In the genomic region with DNA sequence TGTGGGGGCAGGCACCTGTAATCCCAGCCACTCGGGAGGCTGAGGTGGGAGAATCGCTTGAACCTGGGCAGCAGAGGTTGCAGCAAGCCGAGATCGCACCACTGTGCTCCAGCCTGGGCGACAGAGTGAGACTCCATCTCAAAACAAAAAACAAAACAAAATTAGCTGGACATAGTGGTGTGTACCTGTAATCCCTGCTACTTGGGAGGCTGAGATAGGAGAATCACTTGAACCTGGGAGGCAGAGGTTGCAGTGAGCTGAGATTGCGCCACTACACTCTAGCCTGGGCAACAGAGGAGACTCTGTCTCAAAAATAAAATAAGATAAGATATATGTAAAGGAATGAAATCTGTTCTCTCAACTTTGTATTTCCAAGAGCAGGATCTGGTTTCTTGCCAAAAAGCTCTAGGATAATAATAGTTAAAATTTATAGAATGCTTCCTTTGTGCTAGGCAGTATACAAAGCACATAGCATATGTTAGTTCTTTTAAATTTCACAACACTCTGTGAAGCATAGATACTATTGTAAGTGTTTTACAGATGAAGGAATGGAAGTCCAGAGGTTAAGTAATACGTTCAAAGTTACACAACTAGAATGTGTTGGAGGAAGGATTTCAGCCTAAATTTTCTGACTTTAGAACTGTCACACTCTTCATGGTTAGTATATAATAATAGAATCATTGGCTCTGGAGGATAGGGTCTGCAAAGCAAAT, we compare ENCODE assay signal across 19 cellular contexts.
"Had no signal": no experiment of that assay in that cellular context is flagged by ENCODE, and none has a peak within 500 bp of the region (broad histone marks: within the 10 kb centered on the region; RNA-seq: fewer than 3 reads in every experiment).

No MANE protein-coding gene starts in this region.

- DNase-seq: dorsolateral prefrontal cortex; effector CD4-positive, alpha-beta T cell; foreskin keratinocyte; glutamatergic neuron; heart right ventricle; kidney; natural killer cell; sigmoid colon; stimulated activated naive B cell treated with anti-CD40 and anti-IgM and Interleukin-4, amounts not matched to agents 10 μg/mL and 1 μg/mL and 100 μg/mL, for 72 hours; upper lobe of left lung had no signal

- H3K9me3 ChIP-seq: heart right ventricle, sigmoid colon, thoracic aorta, tibial nerve, upper lobe of left lung had no signal

- FAIRE-seq: colon, kidney, urothelium cell line had no signal

- ATAC-seq: foreskin keratinocyte; heart right ventricle; left lobe of liver; natural killer cell; stimulated activated naive B cell treated with anti-CD40 and anti-IgM and Interleukin-4, amounts not matched to agents 10 μg/mL and 1 μg/mL and 100 μg/mL, for 72 hours had no signal

- H3K4me3 Mint-ChIP-seq: memory B cell; natural killer cell; stimulated activated naive B cell treated with anti-CD40 and anti-IgM and Interleukin-4, amounts not matched to agents 10 μg/mL and 1 μg/mL and 100 μg/mL, for 72 hours; stimulated activated naive CD8-positive, alpha-beta T cell treated with anti-CD3 and anti-CD28 coated beads, Interleukin-15, Interleukin-2, amounts not matched to agents 100 ng/mL and 50 ng/mL, for 24 hours had no signal

- H3K4me3 ChIP-seq: dorsolateral prefrontal cortex, heart right ventricle, lung, sigmoid colon, thoracic aorta, tibial nerve, upper lobe of left lung had no signal

- H3K27ac Mint-ChIP-seq: memory B cell; natural killer cell; progenitor cell of endocrine pancreas; stimulated activated naive B cell treated with anti-CD40 and anti-IgM and Interleukin-4, amounts not matched to agents 10 μg/mL and 1 μg/mL and 100 μg/mL, for 72 hours; stimulated activated naive CD8-positive, alpha-beta T cell treated with anti-CD3 and anti-CD28 coated beads, Interleukin-15, Interleukin-2, amounts not matched to agents 100 ng/mL and 50 ng/mL, for 24 hours had no signal

- H3K36me3 Mint-ChIP-seq: natural killer cell had no signal

- H3K27me3 Mint-ChIP-seq: memory B cell; progenitor cell of endocrine pancreas; stimulated activated naive B cell treated with anti-CD40 and anti-IgM and Interleukin-4, amounts not matched to agents 10 μg/mL and 1 μg/mL and 100 μg/mL, for 72 hours; stimulated activated naive CD8-positive, alpha-beta T cell treated with anti-CD3 and anti-CD28 coated beads, Interleukin-15, Interleukin-2, amounts not matched to agents 100 ng/mL and 50 ng/mL, for 24 hours had no signal
